In genomic region chr14:106359157-106359887, GRCh38 we compare ENCODE assay signal across 7 cellular contexts.
DNase-seq lines count a peak whose midpoint lies in the region; ATAC-seq and TF ChIP-seq lines count a peak whose summit lies in the region.
"Not testable (repeated sequence)": the region's sequence is repeated elsewhere in the genome, so short reads cannot be mapped to it uniquely, and the experiment has no call there.

No MANE protein-coding gene starts in this region.

- H3K4me2 ChIP-seq in BLaER1 treated with 17β-estradiol and CSF1 and Interleukin-3, amounts not matched to agents 10 nM and 100 nM: peak overlapping the region; percentile 46 to 80 (median 69); a peak in 20 of 22 replicates
- not testable (repeated sequence) for H3K4me2 ChIP-seq in MM.1S (ENCODE audit: low read depth, low read length)

- CTCF ChIA-PET in activated CD8-positive, alpha-beta memory T cell treated with anti-CD3 and anti-CD28 coated beads, Interleukin-2, amount 10 ng/mL, durations not matched to agents 7 days and 5 days (lab: Charles Lee): not testable (repeated sequence)
- CTCF ChIA-PET in activated naive CD4-positive, alpha-beta T cell treated with anti-CD3 and anti-CD28 coated beads for 36 hours (lab: Charles Lee): interaction anchor here (3.2 kb wide), 1 partner anchor 51 kb away, joined by 9 read pairs; no protein-coding TSS in a partner anchor

- H2AFZ ChIP-seq in MM.1S (ENCODE audit: low read length): not testable (repeated sequence)

- H3K9me2 ChIP-seq in MM.1S (replicated peaks; ENCODE audit: insufficient read depth, low read length): not testable (repeated sequence)

- not testable (repeated sequence) for H4K20me1 ChIP-seq in BLaER1 treated with 17β-estradiol and CSF1 and Interleukin-3, amounts not matched to agents 10 nM and 100 nM; MM.1S (ENCODE audit: insufficient read depth, low read length)

- H3K27ac Mint-ChIP-seq in T-helper 2 cell treated with Interferon-gamma antibody and Interleukin-4, amounts not matched to agents 5 μg/mL and 100 μg/mL, for 36 hours; activated CD8-positive, alpha-beta memory T cell treated with anti-CD3 and anti-CD28 coated beads, Interleukin-2, amount 10 ng/mL, durations not matched to agents 7 days and 5 days; activated naive CD4-positive, alpha-beta T cell treated with anti-CD3 and anti-CD28 coated beads for 36 hours; memory B cell: not testable (repeated sequence)

- H3K27ac ChIP-seq in BLaER1 treated with 17β-estradiol and CSF1 and Interleukin-3, amounts not matched to agents 10 nM and 100 nM: peak overlapping the region in 7 of 11 experiments; percentile 67 to 86 (median 81); a peak in 14 of 22 replicates
- not testable (repeated sequence) for H3K27ac ChIP-seq in MM.1S (ENCODE audit: low read length)

- not testable (repeated sequence) for DNase-seq in MM.1S
- DNase-seq in T-helper 2 cell treated with Interferon-gamma antibody and Interleukin-4, amounts not matched to agents 5 μg/mL and 100 μg/mL, for 36 hours (ENCODE audit: low spot score): peak; percentile 32
- peak; percentile 69 for DNase-seq in activated CD8-positive, alpha-beta memory T cell treated with anti-CD3 and anti-CD28 coated beads, Interleukin-2, amount 10 ng/mL, durations not matched to agents 7 days and 5 days
- DNase-seq in activated naive CD4-positive, alpha-beta T cell treated with anti-CD3 and anti-CD28 coated beads for 36 hours: peak; percentile 82
- peak in 1 of 2 donors; percentile 69 for DNase-seq in memory B cell (ENCODE audit: low spot score in 2 of 2)

- H3K4me3 Mint-ChIP-seq in T-helper 2 cell treated with Interferon-gamma antibody and Interleukin-4, amounts not matched to agents 5 μg/mL and 100 μg/mL, for 36 hours; activated CD8-positive, alpha-beta memory T cell treated with anti-CD3 and anti-CD28 coated beads, Interleukin-2, amount 10 ng/mL, durations not matched to agents 7 days and 5 days; activated naive CD4-positive, alpha-beta T cell treated with anti-CD3 and anti-CD28 coated beads for 36 hours: not testable (repeated sequence)
- H3K4me3 Mint-ChIP-seq in memory B cell: peak overlapping the region; percentile 24

- not testable (repeated sequence) for H3K79me2 ChIP-seq in MM.1S (ENCODE audit: low read length)

- H3K4me1 Mint-ChIP-seq in T-helper 2 cell treated with Interferon-gamma antibody and Interleukin-4, amounts not matched to agents 5 μg/mL and 100 μg/mL, for 36 hours (ENCODE audit: low read depth); activated CD8-positive, alpha-beta memory T cell treated with anti-CD3 and anti-CD28 coated beads, Interleukin-2, amount 10 ng/mL, durations not matched to agents 7 days and 5 days; activated naive CD4-positive, alpha-beta T cell treated with anti-CD3 and anti-CD28 coated beads for 36 hours (ENCODE audit: low read depth); memory B cell: not testable (repeated sequence)

- H3K4me1 ChIP-seq in BLaER1 treated with 17β-estradiol and CSF1 and Interleukin-3, amounts not matched to agents 10 nM and 100 nM: peaks cover 14 to 31% (median 24%) of the 10 kb centered on the region in 10 experiments
- H3K4me1 ChIP-seq in MM.1S (ENCODE audit: low read length): not testable (repeated sequence)

- H3K4me3 ChIP-seq in BLaER1 treated with 17β-estradiol and CSF1 and Interleukin-3, amounts not matched to agents 10 nM and 100 nM: peak overlapping the region in 8 of 10 experiments; percentile 26 to 59 (median 48); a peak in 12 of 20 replicates
- H3K4me3 ChIP-seq in GM12875 (ENCODE audit: low read depth, low read length); MM.1S (ENCODE audit: low read length): not testable (repeated sequence)

- H3K9me3 Mint-ChIP-seq in T-helper 2 cell treated with Interferon-gamma antibody and Interleukin-4, amounts not matched to agents 5 μg/mL and 100 μg/mL, for 36 hours; activated CD8-positive, alpha-beta memory T cell treated with anti-CD3 and anti-CD28 coated beads, Interleukin-2, amount 10 ng/mL, durations not matched to agents 7 days and 5 days (ENCODE audit: low read depth); activated naive CD4-positive, alpha-beta T cell treated with anti-CD3 and anti-CD28 coated beads for 36 hours; memory B cell: not testable (repeated sequence)

- not testable (repeated sequence) for H3K27me3 ChIP-seq in BLaER1 treated with 17β-estradiol and CSF1 and Interleukin-3, amounts not matched to agents 10 nM and 100 nM; MM.1S (replicated peaks; ENCODE audit: insufficient read depth, low read length)

- not testable (repeated sequence) for H3K36me3 ChIP-seq in BLaER1 treated with 17β-estradiol and CSF1 and Interleukin-3, amounts not matched to agents 10 nM and 100 nM; MM.1S (replicated peaks; ENCODE audit: insufficient read depth, low read length)

- H3F3A ChIP-seq in MM.1S (ENCODE audit: insufficient read depth, low read length): not testable (repeated sequence)

- intact Hi-C loops in activated naive CD4-positive, alpha-beta T cell treated with anti-CD3 and anti-CD28 coated beads for 36 hours (cut with micrococcal nuclease): not testable (repeated sequence)

- not testable (repeated sequence) for H3K36me3 Mint-ChIP-seq in T-helper 2 cell treated with Interferon-gamma antibody and Interleukin-4, amounts not matched to agents 5 μg/mL and 100 μg/mL, for 36 hours (ENCODE audit: low read depth); activated CD8-positive, alpha-beta memory T cell treated with anti-CD3 and anti-CD28 coated beads, Interleukin-2, amount 10 ng/mL, durations not matched to agents 7 days and 5 days; activated naive CD4-positive, alpha-beta T cell treated with anti-CD3 and anti-CD28 coated beads for 36 hours (ENCODE audit: low read depth); memory B cell

- not testable (repeated sequence) for ATAC-seq in activated CD8-positive, alpha-beta memory T cell treated with anti-CD3 and anti-CD28 coated beads, Interleukin-2, amount 10 ng/mL, durations not matched to agents 7 days and 5 days
- ATAC-seq in memory B cell (ENCODE audit: low read depth): peak; percentile 71

- peaks cover 36% of the 10 kb centered on the region for H3K27me3 Mint-ChIP-seq in T-helper 2 cell treated with Interferon-gamma antibody and Interleukin-4, amounts not matched to agents 5 μg/mL and 100 μg/mL, for 36 hours (ENCODE audit: low read depth)
- peaks cover 25% of the 10 kb centered on the region for H3K27me3 Mint-ChIP-seq in activated CD8-positive, alpha-beta memory T cell treated with anti-CD3 and anti-CD28 coated beads, Interleukin-2, amount 10 ng/mL, durations not matched to agents 7 days and 5 days
- peaks cover 12% of the 10 kb centered on the region for H3K27me3 Mint-ChIP-seq in activated naive CD4-positive, alpha-beta T cell treated with anti-CD3 and anti-CD28 coated beads for 36 hours (ENCODE audit: low read depth)
- not testable (repeated sequence) for H3K27me3 Mint-ChIP-seq in memory B cell

- TF ChIP-seq CTCF in GM12875 (IDR thresholded peaks at IDR 0.05; ENCODE audit: borderline replicate concordance, insufficient read depth, low read depth, low read length) (peak; percentile 35; the same call in 1 of the 2 replicates), MM.1S (IDR thresholded peaks at IDR 0.05; ENCODE audit: low read length) (0 out of 2 replicates have a peak, but pooled peaks have one; percentile 9)

- peak overlapping the region in 8 of 11 experiments; percentile 30 to 78 (median 70); a peak in 14 of 22 replicates for H3K9ac ChIP-seq in BLaER1 treated with 17β-estradiol and CSF1 and Interleukin-3, amounts not matched to agents 10 nM and 100 nM
- not testable (repeated sequence) for H3K9ac ChIP-seq in MM.1S (ENCODE audit: low read length)

- not testable (repeated sequence) for H3K9me3 ChIP-seq in BLaER1 treated with 17β-estradiol and CSF1 and Interleukin-3, amounts not matched to agents 10 nM and 100 nM (replicated peaks in 1 of 11); MM.1S (replicated peaks; ENCODE audit: insufficient read depth, low read length)
